35 cellular contexts compared by ENCODE assay signal in the genomic region with DNA sequence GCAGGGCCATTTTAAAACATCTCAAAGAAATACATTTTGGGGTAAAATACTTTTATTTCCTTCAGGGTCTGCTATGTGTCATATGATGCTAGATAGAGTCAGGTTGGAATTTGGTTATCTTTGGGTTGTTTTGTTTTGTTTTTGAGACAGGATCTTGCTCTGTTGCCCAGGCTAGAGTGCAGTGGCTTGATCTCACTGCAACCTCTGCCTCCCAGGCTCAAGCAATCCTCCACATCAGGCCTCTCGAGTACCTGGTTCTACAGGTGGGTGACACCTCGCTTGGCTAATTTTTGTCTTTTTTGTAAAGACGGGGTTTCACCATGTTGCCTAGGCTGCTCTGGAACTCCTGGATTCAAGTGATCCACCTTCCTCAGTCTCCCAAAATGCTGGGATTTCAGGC.
"Had no signal": no experiment of that assay in that cellular context is flagged by ENCODE, and none has a peak within 500 bp of the region (broad histone marks: within the 10 kb centered on the region; RNA-seq: fewer than 3 reads in every experiment).

No MANE protein-coding gene starts in this region.

- H2AFZ ChIP-seq: hepatocyte, neural progenitor cell, parathyroid adenoma had no signal

- H3K36me3 ChIP-seq: adrenal gland, ascending aorta, brain microvascular endothelial cell, gastroesophageal sphincter, neural progenitor cell, sigmoid colon, thyroid gland, upper lobe of right lung had no signal

- H3K27me3 ChIP-seq: adrenal gland, ascending aorta, brain microvascular endothelial cell, dorsolateral prefrontal cortex, gastroesophageal sphincter, hepatocyte, neural progenitor cell, sigmoid colon, thyroid gland, upper lobe of right lung had no signal

- H3K27ac Mint-ChIP-seq: activated naive CD4-positive, alpha-beta T cell treated with anti-CD3 and anti-CD28 coated beads for 36 hours; activated T-helper 1 cell treated with anti-CD3 and anti-CD28 coated beads, Interleukin-12 subunit alpha, Interleukin-12 subunit beta, Interleukin-2, Interleukin-4 antibody, amounts not matched to agents 30 ng/mL and 10 ng/mL and 1 ng/mL, durations not matched to agents 14 hours and 24 hours and 36 hours; naive B cell; neural progenitor cell; stimulated activated effector memory CD8-positive, alpha-beta T cell treated with anti-CD3 and anti-CD28 coated beads, Interleukin-12 subunit alpha, Interleukin-12 subunit beta, amount 100 ng/mL, for 72 hours; stimulated activated naive CD8-positive, alpha-beta T cell treated with anti-CD3 and anti-CD28 coated beads, Interleukin-15, amount 100 ng/mL, for 72 hours had no signal

- H3K4me3 Mint-ChIP-seq: activated naive CD4-positive, alpha-beta T cell treated with anti-CD3 and anti-CD28 coated beads for 36 hours; activated T-helper 1 cell treated with anti-CD3 and anti-CD28 coated beads, Interleukin-12 subunit alpha, Interleukin-12 subunit beta, Interleukin-2, Interleukin-4 antibody, amounts not matched to agents 30 ng/mL and 10 ng/mL and 1 ng/mL, durations not matched to agents 14 hours and 24 hours and 36 hours; immature natural killer cell; naive B cell; neural progenitor cell; stimulated activated effector memory CD8-positive, alpha-beta T cell treated with anti-CD3 and anti-CD28 coated beads, Interleukin-12 subunit alpha, Interleukin-12 subunit beta, amount 100 ng/mL, for 72 hours; T-helper 17 cell had no signal

- H3K9ac ChIP-seq: neural progenitor cell, parathyroid adenoma had no signal

- H3K4me2 ChIP-seq: hepatocyte, neural progenitor cell had no signal

- H3K9me3 ChIP-seq: adrenal gland, ascending aorta, gastroesophageal sphincter, psoas muscle, sigmoid colon, thyroid gland, upper lobe of right lung had no signal

- H3K27ac ChIP-seq: adrenal gland, ascending aorta, brain microvascular endothelial cell, coronary artery, gastroesophageal sphincter, hepatocyte, neural progenitor cell, parathyroid adenoma, psoas muscle, sigmoid colon, thyroid gland, upper lobe of right lung had no signal

- H3K4me1 ChIP-seq: parathyroid adenoma had no signal

- H3K4me3 ChIP-seq: adrenal gland, ascending aorta, coronary artery, dorsolateral prefrontal cortex, gastroesophageal sphincter, hepatocyte, neural progenitor cell, psoas muscle, sigmoid colon, thyroid gland, upper lobe of right lung had no signal

- ATAC-seq: gastroesophageal sphincter; left colon; psoas muscle; stimulated activated effector memory CD8-positive, alpha-beta T cell treated with anti-CD3 and anti-CD28 coated beads, Interleukin-12 subunit alpha, Interleukin-12 subunit beta, amount 100 ng/mL, for 72 hours; stimulated activated naive CD8-positive, alpha-beta T cell treated with anti-CD3 and anti-CD28 coated beads, Interleukin-15, amount 100 ng/mL, for 72 hours; T-helper 17 cell; upper lobe of right lung had no signal

- H3K36me3 Mint-ChIP-seq: immature natural killer cell had no signal

- DNase-seq: activated CD4-positive, alpha-beta T cell treated with anti-CD3 and anti-CD28 coated beads for 1 hour; activated CD4-positive, alpha-beta T cell treated with anti-CD3 and anti-CD28 coated beads, Interleukin-2, amount 50 U/mL, for 1 hour; activated CD8-positive, alpha-beta memory T cell treated with anti-CD3 and anti-CD28 coated beads for 24 hours; activated effector memory CD4-positive, alpha-beta T cell treated with anti-CD3 and anti-CD28 coated beads, Interleukin-2, amount 50 U/mL, for 16 hours; activated naive CD4-positive, alpha-beta T cell treated with anti-CD3 and anti-CD28 coated beads for 36 hours; activated T-cell treated with anti-CD3 and anti-CD28 coated beads, Interleukin-2, amount 50 U/mL, for 1 hour; adrenal gland; brain microvascular endothelial cell; dorsolateral prefrontal cortex; effector memory CD4-positive, alpha-beta T cell; immature natural killer cell; kidney; left colon; mammary epithelial cell; naive B cell; occipital lobe; psoas muscle; sigmoid colon; small intestine; stimulated activated CD4-positive, alpha-beta T cell treated with anti-CD3 and anti-CD28 coated beads, Interleukin-4, amount 100 ng/mL, for 24 hours; stimulated activated naive CD8-positive, alpha-beta T cell treated with anti-CD3 and anti-CD28 coated beads, Interleukin-15, amount 100 ng/mL, for 72 hours; substantia nigra; SW 1271; T-helper 17 cell; T1000; thyroid gland; upper lobe of right lung had no signal

- H3K9me3 Mint-ChIP-seq: activated naive CD4-positive, alpha-beta T cell treated with anti-CD3 and anti-CD28 coated beads for 36 hours; activated T-helper 1 cell treated with anti-CD3 and anti-CD28 coated beads, Interleukin-12 subunit alpha, Interleukin-12 subunit beta, Interleukin-2, Interleukin-4 antibody, amounts not matched to agents 30 ng/mL and 10 ng/mL and 1 ng/mL, durations not matched to agents 14 hours and 24 hours and 36 hours; immature natural killer cell; naive B cell; stimulated activated effector memory CD8-positive, alpha-beta T cell treated with anti-CD3 and anti-CD28 coated beads, Interleukin-12 subunit alpha, Interleukin-12 subunit beta, amount 100 ng/mL, for 72 hours; stimulated activated naive CD8-positive, alpha-beta T cell treated with anti-CD3 and anti-CD28 coated beads, Interleukin-15, amount 100 ng/mL, for 72 hours had no signal

- H3K27me3 Mint-ChIP-seq: naive B cell; stimulated activated naive CD8-positive, alpha-beta T cell treated with anti-CD3 and anti-CD28 coated beads, Interleukin-15, amount 100 ng/mL, for 72 hours; T-helper 17 cell had no signal
